ENCODE assay signal across 13 cellular contexts in the genomic region with DNA sequence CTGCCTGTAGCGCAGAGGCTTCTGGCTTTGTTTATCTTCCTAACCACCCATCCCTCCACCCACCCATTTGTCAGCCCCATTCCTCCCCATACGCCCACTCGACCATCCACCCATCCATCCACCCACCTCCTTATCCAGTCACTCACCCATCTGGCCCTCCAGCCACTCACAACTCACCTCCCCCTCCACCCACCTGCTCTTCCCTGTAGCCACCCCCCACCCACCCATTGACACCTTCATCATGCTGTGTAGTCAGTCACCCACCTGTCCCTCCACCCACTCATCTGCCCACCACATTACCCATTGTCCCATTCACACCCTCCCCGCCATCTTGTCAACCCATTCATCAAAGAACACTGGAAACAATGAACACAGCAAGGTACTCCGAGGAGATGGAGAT.
"Had no signal": no experiment of that assay in that cellular context is flagged by ENCODE, and none has a peak within 500 bp of the region (broad histone marks: within the 10 kb centered on the region; RNA-seq: fewer than 3 reads in every experiment).

No MANE protein-coding gene starts in this region.

- H3K4me1 Mint-ChIP-seq: mesothelial cell of epicardium, neural crest cell, WTC11 had no signal

- H3K36me3 Mint-ChIP-seq: activated naive CD8-positive, alpha-beta T cell treated with anti-CD3 and anti-CD28 coated beads for 36 hours; immature natural killer cell; mesothelial cell of epicardium; WTC11 had no signal

- H3K27ac Mint-ChIP-seq: activated naive CD8-positive, alpha-beta T cell treated with anti-CD3 and anti-CD28 coated beads for 36 hours; activated T-helper 2 cell treated with anti-CD3 and anti-CD28 coated beads, Interferon-gamma antibody, Interleukin-2, Interleukin-4, amounts not matched to agents 10 μg/mL and 5 μg/mL and 100 μg/mL, durations not matched to agents 14 hours and 24 hours and 36 hours; mesothelial cell of epicardium; WTC11 had no signal

- DNase-seq: activated naive CD8-positive, alpha-beta T cell treated with anti-CD3 and anti-CD28 coated beads for 36 hours; esophagus squamous epithelium; foreskin fibroblast; glutamatergic neuron; immature natural killer cell; left cardiac atrium; lower lobe of right lung; pancreas; stimulated activated CD4-positive, alpha-beta T cell treated with anti-CD3 and anti-CD28 coated beads, Interleukin-15, amount 100 ng/mL, for 24 hours had no signal

- H3K4me3 Mint-ChIP-seq: activated naive CD8-positive, alpha-beta T cell treated with anti-CD3 and anti-CD28 coated beads for 36 hours; immature natural killer cell; mesothelial cell of epicardium; neural crest cell; WTC11 had no signal

- H3K9me3 Mint-ChIP-seq: activated naive CD8-positive, alpha-beta T cell treated with anti-CD3 and anti-CD28 coated beads for 36 hours; activated T-helper 2 cell treated with anti-CD3 and anti-CD28 coated beads, Interferon-gamma antibody, Interleukin-2, Interleukin-4, amounts not matched to agents 10 μg/mL and 5 μg/mL and 100 μg/mL, durations not matched to agents 14 hours and 24 hours and 36 hours; immature natural killer cell; mesothelial cell of epicardium; neural crest cell; WTC11 had no signal
